ENCODE assay signal across 10 cellular contexts in genomic region chr2:120934891-120935338, GRCh38.
DNase-seq lines count a peak whose midpoint lies in the region; ATAC-seq and TF ChIP-seq lines count a peak whose summit lies in the region.
"Had no signal": no experiment of that assay in that cellular context is flagged by ENCODE, and none has a peak within 500 bp of the region (broad histone marks: within the 10 kb centered on the region; RNA-seq: fewer than 3 reads in every experiment).

No MANE protein-coding gene starts in this region.

- no peak for TF ChIP-seq CTCF in epithelial cell of esophagus (IDR thresholded peaks at IDR 0.05; ENCODE audit: insufficient read depth, low read depth, low read length, missing control alignments)

- in situ Hi-C loops in ACHN (cut with HindIII; ENCODE audit: low pct_ligation_motif_present, low pct_unique_long_range_greater_than_20kb, low sequenced_read_pairs), result no loop called here

- DNase-seq in ACHN (peak; percentile 95), NCI-H226 (peak; percentile 86), epithelial cell of esophagus (ENCODE audit: low read depth) (peak; percentile 95), myocyte (ENCODE audit: low read depth) (peak; percentile 88), NCI-H1694 treated with DMSO at 0.1 percent for 48 hours (lab: John Stamatoyannopoulos, UW) (no peak), NCI-H1105 (lab: John Stamatoyannopoulos, UW) (no peak)
- DNase-seq: occipital lobe, T-helper 9 cell had no signal

- no peak overlapping the region for H3K4me3 ChIP-seq in epithelial cell of esophagus (ENCODE audit: low read length)

- no peak for ATAC-seq in HG02970 (IDR thresholded peaks at IDR 0.05; ENCODE audit: low FRiP score, unreplicated experiment)
- ATAC-seq in HG02642 (IDR thresholded peaks at IDR 0.05; ENCODE audit: poor library complexity, unreplicated experiment), result no peak

Comparison
In these comparisons a context has a peak if more than half of its experiments do, and no peak if none do; other contexts are left out.
1. DNase-seq: peak in ACHN (single experiment), NCI-H226 (single experiment), epithelial cell of esophagus (single experiment) and myocyte (single experiment); none in NCI-H1694 treated with DMSO at 0.1 percent for 48 hours (single experiment) and NCI-H1105 (single experiment).